ENCODE assay signal across 8 cellular contexts in the genomic region with DNA sequence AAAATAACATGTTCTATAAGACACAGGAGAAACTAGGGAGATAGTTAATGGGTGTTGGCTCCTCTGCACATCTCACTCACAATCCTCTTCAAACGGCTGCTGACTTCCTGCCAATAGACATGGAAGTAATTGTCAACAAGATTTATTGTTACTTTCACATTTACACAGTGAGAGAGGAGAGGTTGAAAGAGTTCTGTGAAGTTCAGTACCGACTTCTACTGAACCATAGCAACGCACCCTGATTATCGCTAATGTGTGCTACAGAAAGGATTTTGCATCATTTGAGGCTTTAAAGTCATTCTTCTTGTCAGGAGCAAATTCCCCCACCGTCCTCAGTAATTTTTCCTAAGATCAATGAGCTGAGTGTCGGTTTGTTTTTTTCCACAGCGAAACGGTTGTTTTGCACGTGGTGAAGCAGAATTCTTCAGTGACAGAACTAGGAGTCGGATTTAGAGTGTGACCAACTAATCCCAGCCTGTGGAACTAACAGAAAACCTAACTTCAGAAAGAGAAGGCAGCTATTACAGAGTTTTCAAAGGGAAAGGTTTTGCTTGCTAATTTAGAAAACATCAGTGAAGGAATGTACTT.
DNase-seq lines count a peak whose midpoint lies in the region; ATAC-seq and TF ChIP-seq lines count a peak whose summit lies in the region.

No MANE protein-coding gene starts in this region.

- no peak overlapping the region for H4K8ac ChIP-seq in mesenchymal stem cell (ENCODE audit: low read length)

- H3K4me1 ChIP-seq in mesenchymal stem cell (ENCODE audit: control insufficient read depth, insufficient read depth, low read depth, low read length) (peaks cover 10% of the 10 kb centered on the region), tibial artery (no peaks in the 10 kb centered on the region)

- no peaks in the 10 kb centered on the region for H3K79me1 ChIP-seq in mesenchymal stem cell (replicated peaks; ENCODE audit: low read length, poor library complexity, severe bottlenecking)

- DNase-seq in CD14-positive monocyte (ENCODE audit: low spot score) (no peak), mesenchymal stem cell (peak; percentile 64), tibial artery (no peak)
- no peak for DNase-seq in activated effector memory CD4-positive, alpha-beta T cell treated with anti-CD3 and anti-CD28 coated beads, Interleukin-2, amount 50 U/mL, for 16 hours
- DNase-seq in activated effector memory CD4-positive, alpha-beta T cell treated with Interleukin-2 at 50 U/mL for 16 hours: no peak

- H3K4me3 Mint-ChIP-seq in CD14-positive monocyte: peak overlapping the region; percentile 62 to 75
- H3K4me3 Mint-ChIP-seq in T-helper 1 cell treated with Interleukin-12 subunit alpha and Interleukin-12 subunit beta and Interleukin-4 antibody, amounts not matched to agents 30 μg/mL and 1 μg/mL, for 36 hours: peak overlapping the region; percentile 75
- H3K4me3 Mint-ChIP-seq in stimulated activated memory B cell treated with anti-CD40 and anti-IgM and Interleukin-4, amounts not matched to agents 10 μg/mL and 1 μg/mL and 100 μg/mL, for 72 hours: no peak overlapping the region

- H2BK15ac ChIP-seq in mesenchymal stem cell (ENCODE audit: low read depth, poor library complexity, severe bottlenecking): no peak overlapping the region

- peaks cover 0 to 11% (median 2%) of the 10 kb centered on the region in 7 donors for H3K9me3 Mint-ChIP-seq in CD14-positive monocyte
- H3K9me3 Mint-ChIP-seq in T-helper 1 cell treated with Interleukin-12 subunit alpha and Interleukin-12 subunit beta and Interleukin-4 antibody, amounts not matched to agents 30 μg/mL and 1 μg/mL, for 36 hours: no peaks in the 10 kb centered on the region
- H3K9me3 Mint-ChIP-seq in stimulated activated memory B cell treated with anti-CD40 and anti-IgM and Interleukin-4, amounts not matched to agents 10 μg/mL and 1 μg/mL and 100 μg/mL, for 72 hours: peaks cover 4% of the 10 kb centered on the region

- 42% methylated on average over 8 of the region's 10 CpGs for WGBS in mesenchymal stem cell

- H3K9me3 ChIP-seq in mesenchymal stem cell (ENCODE audit: control insufficient read depth, low read length) (no peaks in the 10 kb centered on the region), tibial artery (no peaks in the 10 kb centered on the region)

- H3K4ac ChIP-seq in mesenchymal stem cell (ENCODE audit: low read depth in 1 of 2, low read length in 2 of 2): no peak overlapping the region

- H3K36me3 ChIP-seq in mesenchymal stem cell (ENCODE audit: control insufficient read depth in 1 of 2, insufficient read depth in 2 of 2, low read depth in 1 of 2, low read length in 2 of 2) (no peaks in the 10 kb centered on the region), tibial artery (no peaks in the 10 kb centered on the region)

- H3K4me3 ChIP-seq in mesenchymal stem cell (ENCODE audit: insufficient read depth in 1 of 2, low read depth in 1 of 2, low read length in 2 of 2) (peak overlapping the region in 1 of 2 experiments; percentile 59), tibial artery (peak overlapping the region in 1 of 2 donors; percentile 22)

- ATAC-seq in HG02852 (IDR thresholded peaks at IDR 0.05; ENCODE audit: unreplicated experiment): peak; percentile 51
- ATAC-seq in stimulated activated memory B cell treated with anti-CD40 and anti-IgM and Interleukin-4, amounts not matched to agents 10 μg/mL and 1 μg/mL and 100 μg/mL, for 72 hours: no peak

- no peak overlapping the region for H3K14ac ChIP-seq in mesenchymal stem cell (ENCODE audit: low read length in 2 of 2)

- H3K4me2 ChIP-seq in mesenchymal stem cell (ENCODE audit: low read length, poor library complexity, severe bottlenecking): peak overlapping the region; percentile 46

- H2AFZ ChIP-seq in mesenchymal stem cell (ENCODE audit: low read depth, low read length): no peak overlapping the region

- H3K27ac Mint-ChIP-seq in CD14-positive monocyte: no peak overlapping the region
- H3K27ac Mint-ChIP-seq in T-helper 1 cell treated with Interleukin-12 subunit alpha and Interleukin-12 subunit beta and Interleukin-4 antibody, amounts not matched to agents 30 μg/mL and 1 μg/mL, for 36 hours: peak overlapping the region; percentile 84
- no peak overlapping the region for H3K27ac Mint-ChIP-seq in stimulated activated memory B cell treated with anti-CD40 and anti-IgM and Interleukin-4, amounts not matched to agents 10 μg/mL and 1 μg/mL and 100 μg/mL, for 72 hours

- H2BK5ac ChIP-seq in mesenchymal stem cell (ENCODE audit: low read depth, low read length, poor library complexity, severe bottlenecking): peak overlapping the region; percentile 25

- H3K18ac ChIP-seq in mesenchymal stem cell (ENCODE audit: low read depth in 1 of 2, low read length in 2 of 2): peak overlapping the region in 1 of 2 experiments; percentile 48

- H3K23ac ChIP-seq in mesenchymal stem cell (ENCODE audit: low read length in 2 of 2): no peak overlapping the region

- no peak overlapping the region for H4K91ac ChIP-seq in mesenchymal stem cell (ENCODE audit: low read length)

- H3K4me1 Mint-ChIP-seq in CD14-positive monocyte: peaks cover 27% of the 10 kb centered on the region
- H3K4me1 Mint-ChIP-seq in T-helper 1 cell treated with Interleukin-12 subunit alpha and Interleukin-12 subunit beta and Interleukin-4 antibody, amounts not matched to agents 30 μg/mL and 1 μg/mL, for 36 hours (ENCODE audit: low read depth): peaks cover 24% of the 10 kb centered on the region
- no peaks in the 10 kb centered on the region for H3K4me1 Mint-ChIP-seq in stimulated activated memory B cell treated with anti-CD40 and anti-IgM and Interleukin-4, amounts not matched to agents 10 μg/mL and 1 μg/mL and 100 μg/mL, for 72 hours

- no peak overlapping the region for H2AK5ac ChIP-seq in mesenchymal stem cell (ENCODE audit: low read length, severe bottlenecking)

- TF ChIP-seq CTCF in CD14-positive monocyte (IDR thresholded peaks at IDR 0.05) (no peak), tibial artery (IDR thresholded peaks at IDR 0.05) (no peak)

- H3K27me3 Mint-ChIP-seq in CD14-positive monocyte (ENCODE audit: low read depth in 3 of 3): no peaks in the 10 kb centered on the region
- H3K27me3 Mint-ChIP-seq in T-helper 1 cell treated with Interleukin-12 subunit alpha and Interleukin-12 subunit beta and Interleukin-4 antibody, amounts not matched to agents 30 μg/mL and 1 μg/mL, for 36 hours (ENCODE audit: low read depth): no peaks in the 10 kb centered on the region
- H3K27me3 Mint-ChIP-seq in stimulated activated memory B cell treated with anti-CD40 and anti-IgM and Interleukin-4, amounts not matched to agents 10 μg/mL and 1 μg/mL and 100 μg/mL, for 72 hours: no peaks in the 10 kb centered on the region

- peak overlapping the region; percentile 20 for H3K9ac ChIP-seq in mesenchymal stem cell (ENCODE audit: low read length)

- no peaks in the 10 kb centered on the region for H3K36me3 Mint-ChIP-seq in CD14-positive monocyte
- H3K36me3 Mint-ChIP-seq in T-helper 1 cell treated with Interleukin-12 subunit alpha and Interleukin-12 subunit beta and Interleukin-4 antibody, amounts not matched to agents 30 μg/mL and 1 μg/mL, for 36 hours (ENCODE audit: low read depth): no peaks in the 10 kb centered on the region
- H3K36me3 Mint-ChIP-seq in stimulated activated memory B cell treated with anti-CD40 and anti-IgM and Interleukin-4, amounts not matched to agents 10 μg/mL and 1 μg/mL and 100 μg/mL, for 72 hours: no peaks in the 10 kb centered on the region

- H3K27me3 ChIP-seq in mesenchymal stem cell (ENCODE audit: control insufficient read depth in 1 of 2, insufficient read depth in 1 of 2, low read length in 2 of 2) (no peaks in the 10 kb centered on the region), tibial artery (no peaks in the 10 kb centered on the region)

- intact Hi-C loops in CD14-positive monocyte (cut with micrococcal nuclease) (no loop called here), tibial artery (cut with DNase I; ENCODE audit: low total_unique reads) (no loop called here)

- no peak overlapping the region for H2BK120ac ChIP-seq in mesenchymal stem cell (ENCODE audit: low read depth, low read length)

- H3K27ac ChIP-seq in mesenchymal stem cell (ENCODE audit: low read length, poor library complexity, severe bottlenecking): peak overlapping the region; percentile 21
- no peak overlapping the region for H3K27ac ChIP-seq in tibial artery

- no peak overlapping the region for H2BK12ac ChIP-seq in mesenchymal stem cell (ENCODE audit: low read length in 2 of 2)
